ENCODE assay signal across 8 cellular contexts in genomic region chr7:140397784-140398750, GRCh38. TPM values are rescaled to one million over a fixed set of nuclear protein-coding genes. Genes with fewer than 3 reads are reported as not detected.
DNase-seq lines count a peak whose midpoint lies in the region; ATAC-seq and TF ChIP-seq lines count a peak whose summit lies in the region.

Gene SLC37A3 (minus strand): TSS chr7:140398530. CDS start chr7:140382526, 16,004 bp downstream.

- H3K4me3 ChIP-seq in GM23248 (peak within 1 kb of the TSS; percentile 92), LNCaP clone FGC (ENCODE audit: low read depth, low read length) (peak within 1 kb of the TSS; percentile 71), gastroesophageal sphincter (peak within 1 kb of the TSS; percentile 78 to 97)

- TF ChIP-seq CTCF in LNCaP clone FGC (IDR thresholded peaks at IDR 0.05; ENCODE audit: control insufficient read depth, extremely low read depth, insufficient read depth), result no peak
- TF ChIP-seq CTCF in gastroesophageal sphincter (IDR thresholded peaks at IDR 0.05), result peak in 3 of 4 experiments; percentile 48 to 57 (median 52)

- WGBS in GM23248 (ENCODE audit: low coverage in 1 of 2, low lambda C conversion rate in 2 of 2, missing lambda C conversion rate in 2 of 2), 2 experiments, result 1 to 2% methylated on average over 32 to 61 of the region's 66 CpGs
- 2 to 3% methylated on average over 4 to 17 of the region's 66 CpGs for WGBS in gastroesophageal sphincter (ENCODE audit: low coverage in 1 of 2), 2 donors

- H2AFZ ChIP-seq in GM23248, result peak within 1 kb of the TSS; percentile 76

- peaks cover 18% of the 10 kb centered on the region for H3F3A ChIP-seq in GM23248 (ENCODE audit: insufficient read depth)

- in situ Hi-C loops in GM23248 (cut with MboI), result no loop called here
- in situ Hi-C loops in SK-MEL-5 (cut with HindIII; ENCODE audit: low pct_unique_long_range_greater_than_20kb, low sequenced_read_pairs), result no loop called here

- peak; percentile 63 to 74 for TF ChIP-seq POLR2A in gastroesophageal sphincter (IDR thresholded peaks at IDR 0.05)

- H3K9me3 ChIP-seq in GM23248 (ENCODE audit: low read depth), result no peaks in the 10 kb centered on the region
- H3K9me3 ChIP-seq in gastroesophageal sphincter, result no peaks in the 10 kb centered on the region

- H3K27me3 ChIP-seq in GM23248 (replicated peaks; ENCODE audit: insufficient read depth), result no peaks in the 10 kb centered on the region
- peaks cover 21% of the 10 kb centered on the region for H3K27me3 ChIP-seq in gastroesophageal sphincter

- CTCF ChIA-PET in activated naive CD4-positive, alpha-beta T cell treated with anti-CD3 and anti-CD28 coated beads, Interleukin-2, amount 10 ng/mL, durations not matched to agents 7 days and 5 days (lab: Charles Lee), result interaction anchor here (0.6 kb wide), 1 partner anchor 18 kb away, joined by 3 read pairs; no protein-coding TSS in a partner anchor

- peaks cover 19% of the 10 kb centered on the region; the same call in 1 of the 2 replicates for H4K20me1 ChIP-seq in GM23248 (ENCODE audit: insufficient read depth)

- H3K4me1 Mint-ChIP-seq in activated naive CD4-positive, alpha-beta T cell treated with anti-CD3 and anti-CD28 coated beads, Interleukin-2, amount 10 ng/mL, durations not matched to agents 7 days and 5 days, result peaks cover 43% of the 10 kb centered on the region

- H3K36me3 ChIP-seq in GM23248 (ENCODE audit: low read depth), result no peaks in the 10 kb centered on the region
- H3K36me3 ChIP-seq in gastroesophageal sphincter, result no peaks in the 10 kb centered on the region

- no peak for TF ChIP-seq EP300 in gastroesophageal sphincter (IDR thresholded peaks at IDR 0.05)

- H3K9ac ChIP-seq in GM23248, result peak within 1 kb of the TSS; percentile 96

- ATAC-seq in gastroesophageal sphincter, result peak; percentile 96

- H3K79me2 ChIP-seq in GM23248 (ENCODE audit: insufficient read depth), result peaks cover 49% of the 10 kb centered on the region

- H3K27ac Mint-ChIP-seq in activated naive CD4-positive, alpha-beta T cell treated with anti-CD3 and anti-CD28 coated beads, Interleukin-2, amount 10 ng/mL, durations not matched to agents 7 days and 5 days, result peak within 1 kb of the TSS; percentile 89

- peak within 1 kb of the TSS; percentile 99 for H3K4me3 Mint-ChIP-seq in activated naive CD4-positive, alpha-beta T cell treated with anti-CD3 and anti-CD28 coated beads, Interleukin-2, amount 10 ng/mL, durations not matched to agents 7 days and 5 days

- H3K36me3 Mint-ChIP-seq in activated naive CD4-positive, alpha-beta T cell treated with anti-CD3 and anti-CD28 coated beads, Interleukin-2, amount 10 ng/mL, durations not matched to agents 7 days and 5 days, result peaks cover 4% of the 10 kb centered on the region

- peak within 1 kb of the TSS; percentile 74 for H3K27ac ChIP-seq in GM23248
- peak within 1 kb of the TSS; percentile 71 to 96 (median 89) for H3K27ac ChIP-seq in gastroesophageal sphincter

- no peaks in the 10 kb centered on the region for H3K9me2 ChIP-seq in GM23248 (ENCODE audit: insufficient read depth)

- H3K4me2 ChIP-seq in GM23248 (ENCODE audit: unreplicated experiment), result peak within 1 kb of the TSS; percentile 88

- DNase-seq in Daoy (ENCODE audit: low read depth) (peak; percentile 90), GM23248 (peak; percentile 94), LNCaP clone FGC (ENCODE audit: low read depth) (peak; percentile 51), SK-MEL-5 (ENCODE audit: low read depth, low spot score) (peak; percentile 87), nucleus accumbens (lab: John Stamatoyannopoulos, UW) (peak in 54 of 56 donors; percentile 16 to 89 (median 70)), superior temporal gyrus (ENCODE audit: extremely low spot score) (peak; percentile 85)
- DNase-seq in activated naive CD4-positive, alpha-beta T cell treated with anti-CD3 and anti-CD28 coated beads, Interleukin-2, amount 10 ng/mL, durations not matched to agents 7 days and 5 days, result peak; percentile 91

- no peaks in the 10 kb centered on the region for H3K9me3 Mint-ChIP-seq in activated naive CD4-positive, alpha-beta T cell treated with anti-CD3 and anti-CD28 coated beads, Interleukin-2, amount 10 ng/mL, durations not matched to agents 7 days and 5 days

- H3K4me1 ChIP-seq in GM23248 (ENCODE audit: insufficient read depth), result peaks cover 28% of the 10 kb centered on the region
- peaks cover 0 to 26% (median 0%) of the 10 kb centered on the region in 3 donors for H3K4me1 ChIP-seq in gastroesophageal sphincter

- no peaks in the 10 kb centered on the region for H3K27me3 Mint-ChIP-seq in activated naive CD4-positive, alpha-beta T cell treated with anti-CD3 and anti-CD28 coated beads, Interleukin-2, amount 10 ng/mL, durations not matched to agents 7 days and 5 days

RNA-seq across cellular contexts. Expression of gene SLC37A3, which starts in this region (rescaled TPM):
- total RNA-seq in Daoy (2014; rRNA removed; shearing (Covaris generic)), result 21.3 and 34.9 TPM in 2 replicates
- 61.7 and 64.5 TPM in 2 replicates for total RNA-seq in GM23248 (2014; rRNA removed; shearing (Covaris generic))
- 39.8 and 44.8 TPM in 2 replicates for polyA plus RNA-seq in GM23248 (2016; fragmentation: Nextera tagmentation; extraction: Ambion mirVana)
- total RNA-seq in SK-MEL-5 (2014; rRNA removed; shearing (Covaris generic)), result 77.6 and 81.5 TPM in 2 replicates
- 61.4 and 78.8 TPM in 2 replicates for polyA plus RNA-seq in SK-MEL-5 (2015; cell fraction: cytosol; rRNA removed)
- polyA plus RNA-seq in SK-MEL-5 (2015; cell fraction: nucleus; rRNA removed), result 310 and 391 TPM in 2 replicates
- 10 to 100 TPM; 35.2 to 87.2 (median 52.7) TPM for total RNA-seq in gastroesophageal sphincter

Comparison
In these comparisons a context has a peak if more than half of its experiments do, and no peak if none do; other contexts are left out.
1. Peak in every context shown above with its lines: DNase-seq, ATAC-seq, H3K4me3 ChIP-seq and H3K27ac ChIP-seq.